27 cellular contexts compared by ENCODE assay signal in genomic region chr9:72337286-72337685, GRCh38.
"Had no signal": no experiment of that assay in that cellular context is flagged by ENCODE, and none has a peak within 500 bp of the region (broad histone marks: within the 10 kb centered on the region; RNA-seq: fewer than 3 reads in every experiment).

No MANE protein-coding gene starts in this region.

- H3K27ac ChIP-seq: stomach, suprapubic skin, testis, thoracic aorta, thyroid gland, tibial artery, tibial nerve, transverse colon, upper lobe of left lung, upper lobe of right lung, uterus, vagina had no signal

- ATAC-seq: stimulated activated effector memory CD8-positive, alpha-beta T cell treated with anti-CD3 and anti-CD28 coated beads, Interleukin-12 subunit alpha, Interleukin-12 subunit beta, amount 100 ng/mL, for 72 hours; stimulated activated memory B cell treated with anti-CD40 and anti-IgM and Interleukin-4, amounts not matched to agents 10 μg/mL and 1 μg/mL and 100 μg/mL, for 72 hours; stimulated activated naive B cell treated with anti-CD40 and anti-IgM and Interleukin-4, amounts not matched to agents 10 μg/mL and 1 μg/mL and 100 μg/mL, for 72 hours; stimulated activated naive CD8-positive, alpha-beta T cell treated with anti-CD3 and anti-CD28 coated beads, Interleukin-15, amount 100 ng/mL, for 72 hours; stimulated activated naive CD8-positive, alpha-beta T cell treated with anti-CD3 and anti-CD28 coated beads, Interleukin-15, Interleukin-2, amounts not matched to agents 100 U/mL and 50 U/mL, for 24 hours; upper lobe of right lung had no signal

- DNase-seq: stimulated activated CD4-positive, alpha-beta T cell treated with anti-CD3 and anti-CD28 coated beads, Interleukin-2, amount 100 ng/mL, for 48 hours; stimulated activated CD4-positive, alpha-beta T cell treated with anti-CD3 and anti-CD28 coated beads, Interleukin-4, amount 100 ng/mL, for 1 hour; stimulated activated CD4-positive, alpha-beta T cell treated with anti-CD3 and anti-CD28 coated beads, Interleukin-4, amount 100 ng/mL, for 24 hours; stimulated activated CD4-positive, alpha-beta T cell treated with anti-CD3 and anti-CD28 coated beads, Interleukin-4, amount 100 ng/mL, for 4 hours; stimulated activated CD8-positive, alpha-beta memory T cell treated with anti-CD3 and anti-CD28 coated beads, Interleukin-4, amount 100 ng/mL, for 48 hours; stimulated activated naive B cell treated with anti-CD40 and anti-IgM and Interleukin-4, amounts not matched to agents 10 μg/mL and 1 μg/mL and 100 μg/mL, for 72 hours; stimulated activated naive CD4-positive, alpha-beta T cell; stimulated activated naive CD4-positive, alpha-beta T cell treated with Interleukin-2 at 50 U/mL for 16 hours; stimulated activated naive CD8-positive, alpha-beta T cell treated with anti-CD3 and anti-CD28 coated beads, Interleukin-15, amount 100 ng/mL, for 72 hours; stimulated activated naive CD8-positive, alpha-beta T cell treated with anti-CD3 and anti-CD28 coated beads, Interleukin-15, Interleukin-2, amounts not matched to agents 100 U/mL and 50 U/mL, for 24 hours; stomach; substantia nigra; testis; thyroid gland; tibial artery; transverse colon; trophoblast cell; upper lobe of left lung; upper lobe of right lung; uterus had no signal

- H3K27me3 ChIP-seq: stomach, suprapubic skin, testis, thyroid gland, tibial artery, tibial nerve, transverse colon, upper lobe of left lung, upper lobe of right lung, uterus, vagina had no signal

- FAIRE-seq: urothelium cell line had no signal

- H3K4me1 ChIP-seq: stomach, suprapubic skin, testis, thyroid gland, tibial artery, transverse colon, upper lobe of left lung, upper lobe of right lung, uterus, vagina had no signal
